8 cellular contexts compared by ENCODE assay signal in genomic region chr6:162726997-162727346, GRCh38. TPM values are rescaled to one million over a fixed set of nuclear protein-coding genes. Genes with fewer than 3 reads are reported as not detected.
DNase-seq lines count a peak whose midpoint lies in the region; ATAC-seq and TF ChIP-seq lines count a peak whose summit lies in the region.

No MANE protein-coding gene starts in this region.

- intact Hi-C loops in activated T-helper 1 cell treated with anti-CD3 and anti-CD28 coated beads, Interleukin-12 subunit alpha, Interleukin-12 subunit beta, Interleukin-2, Interleukin-4 antibody, amounts not matched to agents 30 ng/mL and 10 ng/mL and 1 ng/mL, durations not matched to agents 14 hours and 24 hours and 36 hours (cut with micrococcal nuclease) = loop anchor here (1.0 to 5.0 kb wide), 2 partner anchors 1455 to 1735 kb away; partner anchors contain the start of gene AGPAT4
- intact Hi-C loops in left ventricle myocardium inferior (cut with micrococcal nuclease) (no loop called here), gastrocnemius medialis (cut with DNase I; ENCODE audit: low total_unique reads) (loop anchor here (5.0 to 10.0 kb wide), 5 partner anchors 262 to 1085 kb away; partner anchors contain the start of gene QKI)

- DNase-seq in activated T-helper 1 cell treated with anti-CD3 and anti-CD28 coated beads, Interleukin-12 subunit alpha, Interleukin-12 subunit beta, Interleukin-2, Interleukin-4 antibody, amounts not matched to agents 30 ng/mL and 10 ng/mL and 1 ng/mL, durations not matched to agents 14 hours and 24 hours and 36 hours (ENCODE audit: low spot score) = no peak
- DNase-seq in left ventricle myocardium inferior (no peak), gastrocnemius medialis (no peak), germinal center (ENCODE audit: low spot score) (no peak), NCI-H526 treated with DMSO at 0.1 percent for 48 hours (lab: John Stamatoyannopoulos, UW) (no peak)

- H3K27ac ChIP-seq in left ventricle myocardium inferior (replicated peaks) = peak overlapping the region; percentile 93
- H3K27ac ChIP-seq in gastrocnemius medialis = peak overlapping the region; percentile 92 to 97 (median 94)

- in situ Hi-C loops in gastrocnemius medialis (cut with MboI; ENCODE audit: low sequenced_read_pairs in 4 of 4) = loop anchor here in 2 of 4 donors (25.0 kb wide), 1 partner anchor 1315 kb away; no protein-coding TSS in a partner anchor

- H3K4me3 ChIP-seq in left ventricle myocardium inferior = peak overlapping the region; percentile 88
- peak overlapping the region; percentile 74 to 98 (median 82) for H3K4me3 ChIP-seq in gastrocnemius medialis

- no peaks in the 10 kb centered on the region for H3K36me3 ChIP-seq in left ventricle myocardium inferior
- H3K36me3 ChIP-seq in gastrocnemius medialis = no peaks in the 10 kb centered on the region

- no peak for TF ChIP-seq POLR2A in gastrocnemius medialis (IDR thresholded peaks at IDR 0.05)

- H3K27me3 ChIP-seq in left ventricle myocardium inferior (ENCODE audit: low read depth) (no peaks in the 10 kb centered on the region), gastrocnemius medialis (no peaks in the 10 kb centered on the region)

- peaks cover 41% of the 10 kb centered on the region for H3K4me1 ChIP-seq in left ventricle myocardium inferior
- H3K4me1 ChIP-seq in gastrocnemius medialis = peaks cover 14 to 20% of the 10 kb centered on the region in 2 donors

- no peaks in the 10 kb centered on the region for H3K9me3 Mint-ChIP-seq in activated T-helper 1 cell treated with anti-CD3 and anti-CD28 coated beads, Interleukin-12 subunit alpha, Interleukin-12 subunit beta, Interleukin-2, Interleukin-4 antibody, amounts not matched to agents 30 ng/mL and 10 ng/mL and 1 ng/mL, durations not matched to agents 14 hours and 24 hours and 36 hours

- TF ChIP-seq CTCF in left ventricle myocardium inferior (IDR thresholded peaks at IDR 0.05; ENCODE audit: borderline replicate concordance) = no peak
- no peak for TF ChIP-seq CTCF in gastrocnemius medialis (IDR thresholded peaks at IDR 0.05 in 4 of 5, conservative IDR thresholded peaks at IDR 0.05 in 1 of 5)

- peak overlapping the region; percentile 86 for H3K27ac Mint-ChIP-seq in activated T-helper 1 cell treated with anti-CD3 and anti-CD28 coated beads, Interleukin-12 subunit alpha, Interleukin-12 subunit beta, Interleukin-2, Interleukin-4 antibody, amounts not matched to agents 30 ng/mL and 10 ng/mL and 1 ng/mL, durations not matched to agents 14 hours and 24 hours and 36 hours

- no peaks in the 10 kb centered on the region for H3K36me3 Mint-ChIP-seq in activated T-helper 1 cell treated with anti-CD3 and anti-CD28 coated beads, Interleukin-12 subunit alpha, Interleukin-12 subunit beta, Interleukin-2, Interleukin-4 antibody, amounts not matched to agents 30 ng/mL and 10 ng/mL and 1 ng/mL, durations not matched to agents 14 hours and 24 hours and 36 hours (ENCODE audit: low read depth)

- H3K27me3 Mint-ChIP-seq in activated T-helper 1 cell treated with anti-CD3 and anti-CD28 coated beads, Interleukin-12 subunit alpha, Interleukin-12 subunit beta, Interleukin-2, Interleukin-4 antibody, amounts not matched to agents 30 ng/mL and 10 ng/mL and 1 ng/mL, durations not matched to agents 14 hours and 24 hours and 36 hours (ENCODE audit: insufficient read depth) = peaks cover 7% of the 10 kb centered on the region

- ATAC-seq in GM19023 (IDR thresholded peaks at IDR 0.05; ENCODE audit: unreplicated experiment) (peak; percentile 14), HG03103 (IDR thresholded peaks at IDR 0.05; ENCODE audit: low read depth, unreplicated experiment) (peak; percentile 4), gastrocnemius medialis (peak; percentile 31 to 41), GM19324 (IDR thresholded peaks at IDR 0.05; ENCODE audit: low FRiP score, unreplicated experiment) (no peak)

- H3K9me3 ChIP-seq in left ventricle myocardium inferior (replicated peaks) (peaks cover 13% of the 10 kb centered on the region), gastrocnemius medialis (no peaks in the 10 kb centered on the region)

- H3K4me3 Mint-ChIP-seq in activated T-helper 1 cell treated with anti-CD3 and anti-CD28 coated beads, Interleukin-12 subunit alpha, Interleukin-12 subunit beta, Interleukin-2, Interleukin-4 antibody, amounts not matched to agents 30 ng/mL and 10 ng/mL and 1 ng/mL, durations not matched to agents 14 hours and 24 hours and 36 hours = peak overlapping the region; percentile 89

- H3K4me1 Mint-ChIP-seq in activated T-helper 1 cell treated with anti-CD3 and anti-CD28 coated beads, Interleukin-12 subunit alpha, Interleukin-12 subunit beta, Interleukin-2, Interleukin-4 antibody, amounts not matched to agents 30 ng/mL and 10 ng/mL and 1 ng/mL, durations not matched to agents 14 hours and 24 hours and 36 hours (ENCODE audit: low read depth) = peaks cover 11% of the 10 kb centered on the region

RNA-seq across cellular contexts. Expression of gene PRKN, which starts 0.6 kb away (rescaled TPM):
- not detected in 2 replicates for total RNA-seq in activated T-helper 1 cell treated with anti-CD3 and anti-CD28 coated beads, Interleukin-12 subunit alpha, Interleukin-12 subunit beta, Interleukin-2, Interleukin-4 antibody, amounts not matched to agents 30 ng/mL and 10 ng/mL and 1 ng/mL, durations not matched to agents 14 hours and 24 hours and 36 hours
- total RNA-seq in left ventricle myocardium inferior (25.5 TPM), gastrocnemius medialis (10 to 100 TPM in 3 of 4 donors, 1 to 10 TPM in 1; 8.4 to 21.6 (median 13.7) TPM)

RNA-seq across cellular contexts. Expression of gene PACRG, which starts 0.8 kb away (rescaled TPM):
- 0.36 TPM in 1 of 2 replicates, not detected in the other for total RNA-seq in activated T-helper 1 cell treated with anti-CD3 and anti-CD28 coated beads, Interleukin-12 subunit alpha, Interleukin-12 subunit beta, Interleukin-2, Interleukin-4 antibody, amounts not matched to agents 30 ng/mL and 10 ng/mL and 1 ng/mL, durations not matched to agents 14 hours and 24 hours and 36 hours
- total RNA-seq in left ventricle myocardium inferior = 10.5 TPM
- total RNA-seq in gastrocnemius medialis = 1 to 10 TPM in 1 of 4 donors, under 1 TPM in 3; 0.29 to 1.6 (median 0.61) TPM
